1 cellular context compared by ENCODE assay signal in the genomic region with DNA sequence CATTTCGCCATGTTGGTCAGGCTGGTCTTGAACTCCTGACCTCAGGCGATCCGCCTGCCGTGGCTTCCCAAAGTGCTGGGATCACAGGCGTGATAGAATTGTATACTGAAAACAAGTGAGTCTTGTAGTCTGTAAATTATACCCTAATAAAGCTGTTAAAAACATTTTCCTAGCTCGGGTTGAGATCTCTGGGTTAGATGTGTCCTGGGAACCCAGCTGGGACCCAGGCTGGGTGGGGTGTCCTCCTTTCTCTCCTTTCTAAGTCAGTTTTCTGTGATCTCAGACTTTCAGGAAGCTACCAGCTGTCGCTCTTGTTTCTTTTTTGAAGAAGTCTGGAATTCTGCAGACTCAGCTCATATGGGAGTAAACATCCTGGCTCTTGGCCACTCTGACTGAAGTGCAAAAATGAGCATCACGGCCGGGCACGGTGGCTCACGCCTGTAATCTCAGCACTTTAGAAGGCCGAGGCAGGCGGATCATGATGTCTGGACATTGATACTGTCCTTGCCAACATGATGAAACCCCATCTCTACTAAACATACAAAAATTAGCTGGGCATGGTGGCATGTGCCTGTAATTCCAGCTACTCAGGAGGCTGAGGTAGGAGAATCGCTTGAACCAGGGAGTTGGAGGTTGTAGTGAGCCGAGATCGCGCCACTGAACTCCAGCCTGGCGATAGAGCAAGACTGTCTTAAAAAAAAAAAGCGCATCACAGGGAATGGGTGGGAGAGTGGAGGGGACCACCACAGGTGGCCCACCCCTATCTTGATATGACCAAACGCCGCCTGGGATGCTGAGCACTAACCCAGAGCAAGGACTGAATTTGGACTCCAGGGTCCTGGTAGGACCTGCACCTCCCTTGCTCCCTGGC.
TF ChIP-seq lines count a peak whose summit lies in the region.

No MANE protein-coding gene starts in this region.

TF ChIP-seq in A549, 52 proteins besides CTCF, POLR2A, EP300 and RAD21:
- peak; percentile 80 for TF ChIP-seq MAFK (IDR thresholded peaks at IDR 0.05; ENCODE audit: partially characterized antibody)
- TF ChIP-seq JUNB (IDR thresholded peaks at IDR 0.05) = no peak
